1 cellular context compared by ENCODE assay signal in genomic region chr5:177367323-177367848, GRCh38.
TF ChIP-seq lines count a peak whose summit lies in the region.

No MANE protein-coding gene starts in this region.

TF ChIP-seq in K562, 482 proteins besides CTCF, POLR2A, EP300 and RAD21 (continued from another document and continues in another):
- TF ChIP-seq USF1 (CRISPR knock-in tag; IDR thresholded peaks at IDR 0.05) = peak; percentile 21; the same call in 1 of the 2 replicates
- TF ChIP-seq ELF1 (tag; IDR thresholded peaks at IDR 0.05) = peak; percentile 49; the same call in 1 of the 2 replicates
- 0 out of 2 replicates have a peak, but pooled peaks have one; percentile 63 for TF ChIP-seq ZNF175 (CRISPR knock-in tag; IDR thresholded peaks at IDR 0.05; ENCODE audit: low read depth)
- 0 out of 2 replicates have a peak, but pooled peaks have one; percentile 70 for TF ChIP-seq E2F1 (CRISPR knock-in tag; IDR thresholded peaks at IDR 0.05)
- peak; percentile 88 for TF ChIP-seq TFAP4 (CRISPR knock-in tag; IDR thresholded peaks at IDR 0.05; ENCODE audit: borderline replicate concordance)
- peak; percentile 37; the same call in 1 of the 2 replicates for TF ChIP-seq SUPT5H (IDR thresholded peaks at IDR 0.05)
- TF ChIP-seq LCOR (CRISPR knock-in tag; IDR thresholded peaks at IDR 0.05) = peak; percentile 93
- TF ChIP-seq ZBTB9 (CRISPR knock-in tag; IDR thresholded peaks at IDR 0.05) = peak; percentile 81
- TF ChIP-seq TARDBP (IDR thresholded peaks at IDR 0.05) = no peak
- peak; percentile 51 for TF ChIP-seq ETV5 (CRISPR knock-in tag; IDR thresholded peaks at IDR 0.05; ENCODE audit: low read depth)
- TF ChIP-seq UBTF (IDR thresholded peaks at IDR 0.05; ENCODE audit: borderline replicate concordance in 1 of 2, low read depth in 2 of 2, low read length in 2 of 2) = peak in 1 of 2 experiments; percentile 37; a peak in 1 of 4 replicates
- peak; percentile 59; the same call in 1 of the 2 replicates for TF ChIP-seq PHF8 (IDR thresholded peaks at IDR 0.05; ENCODE audit: borderline replicate concordance, low read length)
- no peak for TF ChIP-seq SOX6 (IDR thresholded peaks at IDR 0.05)
- TF ChIP-seq ZNF589 (CRISPR knock-in tag; IDR thresholded peaks at IDR 0.05; ENCODE audit: low read depth) = no peak
- peak; percentile 95; the same call in 1 of the 2 replicates for TF ChIP-seq RERE (CRISPR knock-in tag; IDR thresholded peaks at IDR 0.05; ENCODE audit: borderline replicate concordance)
- no peak for TF ChIP-seq CEBPG (CRISPR knock-in tag; IDR thresholded peaks at IDR 0.05)
- no peak for TF ChIP-seq CEBPG (tag; conservative IDR thresholded peaks at IDR 0.05 in 1 of 2, IDR thresholded peaks at IDR 0.05 in 1 of 2)
- peak; percentile 78; the same call in 1 of the 2 replicates for TF ChIP-seq KDM2B (CRISPR knock-in tag; IDR thresholded peaks at IDR 0.05)
- TF ChIP-seq SIN3A (IDR thresholded peaks at IDR 0.05; ENCODE audit: borderline replicate concordance in 2 of 2, control insufficient read depth in 1 of 2, low read depth in 2 of 2, low read length in 2 of 2) = peak in 1 of 2 experiments; percentile 4; a peak in 1 of 4 replicates
- no peak for TF ChIP-seq KAT2B (IDR thresholded peaks at IDR 0.05; ENCODE audit: low read depth, low read length)
- TF ChIP-seq HOXB6 (CRISPR knock-in tag; IDR thresholded peaks at IDR 0.05; ENCODE audit: borderline replicate concordance) = no peak
- peak in 1 of 3 experiments; percentile 48; a peak in 1 of 6 replicates for TF ChIP-seq ZBTB11 (CRISPR knock-in tag; IDR thresholded peaks at IDR 0.05)
- TF ChIP-seq GMEB1 (CRISPR knock-in tag; IDR thresholded peaks at IDR 0.05) = no peak
- TF ChIP-seq RNF2 (IDR thresholded peaks at IDR 0.05) = peak; percentile 91
- no peak; a peak in 1 of 4 replicates for TF ChIP-seq ETV6 (IDR thresholded peaks at IDR 0.05; ENCODE audit: borderline replicate concordance in 1 of 2, low read depth in 2 of 2, low read length in 1 of 2)
- TF ChIP-seq ETV6 (CRISPR knock-in tag; IDR thresholded peaks at IDR 0.05; ENCODE audit: borderline replicate concordance) = peak; percentile 53; the same call in 1 of the 2 replicates
- TF ChIP-seq SAFB (IDR thresholded peaks at IDR 0.05; ENCODE audit: borderline replicate concordance, low read depth, low read length) = 0 out of 2 replicates have a peak, but pooled peaks have one; percentile 14
- no peak for TF ChIP-seq SMAD1 (IDR thresholded peaks at IDR 0.05; ENCODE audit: low read depth, low read length, partially characterized antibody)
- peak; percentile 56; the same call in 1 of the 2 replicates for TF ChIP-seq THAP7 (CRISPR knock-in tag; IDR thresholded peaks at IDR 0.05)
- TF ChIP-seq HLTF (IDR thresholded peaks at IDR 0.05) = no peak
- TF ChIP-seq ZNF717 (CRISPR knock-in tag; IDR thresholded peaks at IDR 0.05) = 0 out of 2 replicates have a peak, but pooled peaks have one; percentile 42
- TF ChIP-seq ZNF592 (IDR thresholded peaks at IDR 0.05) = peak; percentile 98
- TF ChIP-seq HNRNPLL (IDR thresholded peaks at IDR 0.05; ENCODE audit: low read depth, low read length, poor library complexity, severe bottlenecking) = peak; percentile 6
